ENCODE assay signal across 22 cellular contexts in the genomic region with DNA sequence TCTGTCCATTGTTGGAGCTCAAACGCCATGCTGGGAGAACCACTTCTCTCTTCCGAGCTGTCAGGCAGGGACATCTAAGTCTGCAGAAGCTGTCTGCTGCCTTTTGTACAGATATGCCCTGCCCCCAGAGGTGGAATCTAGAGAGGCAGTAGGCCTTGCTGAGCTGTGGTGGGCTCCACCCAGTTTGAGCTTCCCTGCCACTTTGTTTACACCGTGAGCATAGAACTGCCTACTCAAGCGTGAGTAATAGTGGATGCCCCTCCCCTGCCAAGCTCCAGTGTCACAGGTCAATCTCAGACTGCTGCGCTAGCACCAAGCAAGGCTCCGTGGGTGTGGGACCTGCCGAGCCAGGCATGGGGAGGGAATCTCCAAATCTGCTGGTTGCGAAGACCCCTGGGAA.
A peak's percentile ranks its signal among the peaks of the same experiment; 100 is the strongest.
DNase-seq lines count a peak whose midpoint lies in the region; ATAC-seq, FAIRE-seq and TF ChIP-seq lines count a peak whose summit lies in the region.
"Had no signal": no experiment of that assay in that cellular context is flagged by ENCODE, and none has a peak within 500 bp of the region (broad histone marks: within the 10 kb centered on the region; RNA-seq: fewer than 3 reads in every experiment).

No MANE protein-coding gene starts in this region.

- no peaks in the 10 kb centered on the region for H3K4me1 ChIP-seq in neural progenitor cell

- H3K27ac ChIP-seq in neural progenitor cell, result no peak overlapping the region
- H3K27ac ChIP-seq: coronary artery, ovary had no signal

- DNase-seq in Calu3 (peak; percentile 15), bronchial epithelial cell (ENCODE audit: low read depth) (peak; percentile 35), neural progenitor cell (ENCODE audit: low spot score) (peak; percentile 1), DMS79 (lab: John Stamatoyannopoulos, UW) (no peak), left colon (no peak)
- DNase-seq: activated naive CD4-positive, alpha-beta T cell treated with anti-CD3 and anti-CD28 coated beads, Interleukin-2, amount 50 U/mL, for 16 hours; DMS 273 treated with DMSO at 0.1 percent for 48 hours; HCEC 1CT; NCI-H146; NCI-H226; NK-92 treated with Interleukin-12 subunit alpha and Interleukin-12 subunit beta, amount 100 ng/mL, for 24 hours; ovary; stimulated activated CD4-positive, alpha-beta T cell treated with anti-CD3 and anti-CD28 coated beads, Interleukin-2, amount 100 ng/mL, for 24 hours had no signal

- no peak overlapping the region for H3K27ac Mint-ChIP-seq in Calu3 (ENCODE audit: unreplicated experiment)
- H3K27ac Mint-ChIP-seq in IgD-negative memory B cell, result peak overlapping the region; percentile 53 to 92 (median 55)
- no peak overlapping the region for H3K27ac Mint-ChIP-seq in neural progenitor cell
- H3K27ac Mint-ChIP-seq: WTC11 had no signal

- no peak overlapping the region for H3K4me2 ChIP-seq in neural progenitor cell

- no peaks in the 10 kb centered on the region for H3K27me3 ChIP-seq in bronchial epithelial cell (ENCODE audit: control insufficient read depth, insufficient read depth, low read length)
- no peaks in the 10 kb centered on the region for H3K27me3 ChIP-seq in neural progenitor cell
- H3K27me3 ChIP-seq: ovary had no signal

- intact Hi-C loops in Calu3 (cut with micrococcal nuclease; ENCODE audit: unreplicated experiment), result no loop called here
- intact Hi-C loops in left colon (cut with DNase I, micrococcal nuclease), result no loop called here

- H3K4me1 Mint-ChIP-seq in Calu3 (ENCODE audit: low read depth, unreplicated experiment) (no peaks in the 10 kb centered on the region), IgD-negative memory B cell (peaks cover 29 to 39% (median 31%) of the 10 kb centered on the region in 3 donors), neural progenitor cell (no peaks in the 10 kb centered on the region)

- no peak overlapping the region for H3K9ac ChIP-seq in neural progenitor cell

- no peaks in the 10 kb centered on the region for H3K36me3 Mint-ChIP-seq in Calu3 (ENCODE audit: insufficient read depth, unreplicated experiment)
- H3K36me3 Mint-ChIP-seq in IgD-negative memory B cell, result peaks cover 2% of the 10 kb centered on the region
- H3K36me3 Mint-ChIP-seq in neural progenitor cell, result no peaks in the 10 kb centered on the region
- H3K36me3 Mint-ChIP-seq: WTC11 had no signal

- H3K27me3 Mint-ChIP-seq in Calu3 (ENCODE audit: unreplicated experiment), result no peaks in the 10 kb centered on the region
- H3K27me3 Mint-ChIP-seq in IgD-negative memory B cell, result peaks cover 9% of the 10 kb centered on the region
- H3K27me3 Mint-ChIP-seq in neural progenitor cell (ENCODE audit: insufficient read depth, low read depth), result peaks cover 3% of the 10 kb centered on the region

- no peaks in the 10 kb centered on the region for H3K79me2 ChIP-seq in neural progenitor cell (ENCODE audit: low read depth)

- H3K36me3 ChIP-seq in bronchial epithelial cell (ENCODE audit: control insufficient read depth, insufficient read depth, low read length) (no peaks in the 10 kb centered on the region), neural progenitor cell (no peaks in the 10 kb centered on the region)
- H3K36me3 ChIP-seq: ovary had no signal

- TF ChIP-seq CTCF in Calu3 (IDR thresholded peaks at IDR 0.05; ENCODE audit: unreplicated experiment), result no peak
- no peak for TF ChIP-seq CTCF in bronchial epithelial cell (IDR thresholded peaks at IDR 0.05; ENCODE audit: insufficient read depth, low read length, severe bottlenecking)
- no peak for TF ChIP-seq CTCF in neural progenitor cell (IDR thresholded peaks at IDR 0.05)

- H3F3A ChIP-seq in neural progenitor cell (ENCODE audit: low read depth), result no peaks in the 10 kb centered on the region

- H3K4me3 Mint-ChIP-seq in Calu3 (ENCODE audit: low read depth, unreplicated experiment), result no peak overlapping the region
- H3K4me3 Mint-ChIP-seq in IgD-negative memory B cell, result peak overlapping the region; percentile 44 to 89 (median 62)
- no peak overlapping the region for H3K4me3 Mint-ChIP-seq in neural progenitor cell
- H3K4me3 Mint-ChIP-seq: WTC11 had no signal

- H2AFZ ChIP-seq in neural progenitor cell (replicated peaks), result no peak overlapping the region

- CTCF ChIA-PET in Calu3 (lab: Charles Lee), result no interaction called here

- H3K4me3 ChIP-seq in bronchial epithelial cell (ENCODE audit: low read depth, low read length) (no peak overlapping the region), neural progenitor cell (no peak overlapping the region)
- H3K4me3 ChIP-seq: coronary artery, ovary had no signal

- H3K9me3 ChIP-seq in neural progenitor cell (ENCODE audit: low read depth), result no peaks in the 10 kb centered on the region
- H3K9me3 ChIP-seq: ovary had no signal

- H4K20me1 ChIP-seq in neural progenitor cell (ENCODE audit: low read depth), result no peaks in the 10 kb centered on the region

- ATAC-seq in HG03460 (IDR thresholded peaks at IDR 0.05; ENCODE audit: unreplicated experiment), result no peak
- no peak for ATAC-seq in left colon
- no peak for ATAC-seq in GM19035 (IDR thresholded peaks at IDR 0.05; ENCODE audit: unreplicated experiment)
- ATAC-seq: left lobe of liver, sciatic nerve, WTC11 had no signal

- no TSS peak for BruUV-seq in Calu3 (replicated peaks; lab: Mats Ljungman, UMichigan)

- H3K9me3 Mint-ChIP-seq in Calu3 (ENCODE audit: low read depth, unreplicated experiment), result peaks cover 4% of the 10 kb centered on the region
- H3K9me3 Mint-ChIP-seq in IgD-negative memory B cell, result peaks cover 0 to 7% (median 6%) of the 10 kb centered on the region in 3 donors
- H3K9me3 Mint-ChIP-seq in neural progenitor cell, result peaks cover 7% of the 10 kb centered on the region

- no peak for FAIRE-seq in bronchial epithelial cell (lab: Jason Lieb, UNC)
- FAIRE-seq: frontal cortex, HTR-8/SVneo had no signal

Comparison
In these comparisons a context has a peak if more than half of its experiments do, and no peak if none do; other contexts are left out.
1. DNase-seq: peak in Calu3 (single experiment), bronchial epithelial cell (single experiment) and neural progenitor cell (single experiment); none in DMS79 (single experiment) and left colon (0 of 2).
2. H3K27ac Mint-ChIP-seq: peak in IgD-negative memory B cell (3 of 3); none in Calu3 (single experiment) and neural progenitor cell (single experiment).
3. H3K4me3 Mint-ChIP-seq: peak in IgD-negative memory B cell (4 of 4); none in Calu3 (single experiment) and neural progenitor cell (single experiment).